In the genomic region with DNA sequence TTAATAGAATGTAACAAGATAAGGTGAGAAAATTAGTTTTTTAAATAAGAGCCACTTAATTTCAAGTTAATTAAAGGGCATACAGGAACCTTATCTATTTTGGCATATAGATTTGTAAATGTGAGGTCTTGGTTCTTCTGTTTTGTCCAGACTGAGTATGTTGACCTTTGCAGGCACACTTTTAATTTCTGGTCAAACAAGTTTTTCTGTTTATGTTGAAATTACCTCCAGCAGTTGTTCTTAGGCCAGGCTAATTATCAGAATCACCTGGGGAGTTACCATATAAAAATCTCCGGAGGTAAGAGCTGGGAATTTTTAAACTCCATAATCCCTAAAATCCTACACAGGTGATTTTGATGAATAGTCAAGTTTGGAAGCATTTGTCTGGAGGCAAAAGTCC, we compare ENCODE assay signal across 19 cellular contexts.
DNase-seq lines count a peak whose midpoint lies in the region; ATAC-seq and TF ChIP-seq lines count a peak whose summit lies in the region.
"Had no signal": no experiment of that assay in that cellular context is flagged by ENCODE, and none has a peak within 500 bp of the region (broad histone marks: within the 10 kb centered on the region; RNA-seq: fewer than 3 reads in every experiment).

No MANE protein-coding gene starts in this region.

- H3K27ac ChIP-seq in SJSA1 (peak overlapping the region; percentile 76), gastroesophageal sphincter (peak overlapping the region in 3 of 4 donors; percentile 1 to 37 (median 28)), thyroid gland (peak overlapping the region; percentile 66 to 80 (median 72))
- H3K27ac ChIP-seq: parathyroid adenoma had no signal

- DNase-seq in SIG-M5 treated with dmso at 0.1 percent for 504 hours (lab: John Stamatoyannopoulos, UW; ENCODE audit: unreplicated experiment) (peak; percentile 25), SIG-M5 (lab: John Stamatoyannopoulos, UW) (no peak), SJSA1 (ENCODE audit: low read depth in 1 of 2, low spot score in 2 of 2) (no peak), thyroid gland (no peak), NCI-H2196 treated with DMSO at 0.1 percent for 48 hours (lab: John Stamatoyannopoulos, UW; ENCODE audit: unreplicated experiment) (no peak), H7 (no peak), HuH-7 (ENCODE audit: low spot score) (no peak)
- DNase-seq: activated gamma-delta T cell, amygdala, DND-41, Karpas-422, naive B cell, NCI-H1436, NCI-H345, small intestine, T1000 had no signal

- WGBS in gastroesophageal sphincter (ENCODE audit: low coverage in 1 of 2), 2 donors = 27% methylated on average over 1 of the region's 1 CpG; no CpG with 5 or more reads in 1 of the 2 donors
- 17 to 27% methylated on average over 1 of the region's 1 CpG for WGBS in thyroid gland, 2 donors

- no peak overlapping the region for H3K4me3 ChIP-seq in SJSA1
- no peak overlapping the region for H3K4me3 ChIP-seq in gastroesophageal sphincter
- no peak overlapping the region for H3K4me3 ChIP-seq in thyroid gland (replicated peaks in 1 of 3)
- no peak overlapping the region for H3K4me3 ChIP-seq in H7 (ENCODE audit: insufficient read depth, low read depth, low read length)
- H3K4me3 ChIP-seq: tibial nerve had no signal

- H3K36me3 ChIP-seq in SJSA1 (no peaks in the 10 kb centered on the region), gastroesophageal sphincter (no peaks in the 10 kb centered on the region), thyroid gland (no peaks in the 10 kb centered on the region), H7 (replicated peaks; ENCODE audit: control insufficient read depth, insufficient read depth, low read length) (no peaks in the 10 kb centered on the region)
- H3K36me3 ChIP-seq: tibial nerve had no signal

- ATAC-seq in gastroesophageal sphincter = no peak

- H3K9me3 ChIP-seq in SJSA1 (replicated peaks) (no peaks in the 10 kb centered on the region), gastroesophageal sphincter (no peaks in the 10 kb centered on the region), thyroid gland (no peaks in the 10 kb centered on the region)
- H3K9me3 ChIP-seq: tibial nerve had no signal

- intact Hi-C loops in thyroid gland (cut with DNase I) = no loop called here

- no peak for TF ChIP-seq EP300 in gastroesophageal sphincter (IDR thresholded peaks at IDR 0.05)

- H3K27me3 ChIP-seq in SJSA1 (replicated peaks) = no peaks in the 10 kb centered on the region
- H3K27me3 ChIP-seq in gastroesophageal sphincter = no peaks in the 10 kb centered on the region
- no peaks in the 10 kb centered on the region for H3K27me3 ChIP-seq in thyroid gland
- H3K27me3 ChIP-seq in H7 (ENCODE audit: control insufficient read depth, insufficient read depth, low read length) = no peaks in the 10 kb centered on the region
- H3K27me3 ChIP-seq: tibial nerve had no signal

- peaks cover 48% of the 10 kb centered on the region for H3K4me1 ChIP-seq in SJSA1 (replicated peaks)
- peaks cover 0 to 31% (median 14%) of the 10 kb centered on the region in 3 donors for H3K4me1 ChIP-seq in gastroesophageal sphincter
- peaks cover 36 to 54% of the 10 kb centered on the region in 2 donors for H3K4me1 ChIP-seq in thyroid gland
- H3K4me1 ChIP-seq: parathyroid adenoma had no signal

- no peak for TF ChIP-seq CTCF in gastroesophageal sphincter (IDR thresholded peaks at IDR 0.05)
- no peak for TF ChIP-seq CTCF in thyroid gland (IDR thresholded peaks at IDR 0.05)

- TF ChIP-seq POLR2A in gastroesophageal sphincter (IDR thresholded peaks at IDR 0.05) = no peak
- TF ChIP-seq POLR2A in thyroid gland (IDR thresholded peaks at IDR 0.05) = no peak
